19 cellular contexts compared by ENCODE assay signal in the genomic region with DNA sequence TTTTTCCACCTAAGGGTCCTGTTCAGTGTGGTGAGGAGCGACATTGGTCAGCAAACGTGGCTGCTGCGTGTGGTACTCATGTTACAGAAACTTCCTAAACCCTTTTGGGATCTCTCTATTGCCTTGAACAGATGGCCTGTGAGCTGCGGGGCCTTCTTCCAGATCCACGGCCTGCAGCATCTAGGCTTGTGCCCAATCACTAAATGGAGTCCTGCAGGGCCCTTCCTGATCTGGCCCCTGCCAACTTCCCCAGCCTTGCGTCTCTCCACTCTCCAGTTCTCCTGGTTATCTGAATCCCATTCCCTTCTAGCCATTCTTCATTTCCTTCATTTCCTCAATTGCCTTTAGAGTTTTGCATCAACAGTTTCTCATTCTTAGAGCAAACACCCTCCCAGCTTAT.
DNase-seq lines count a peak whose midpoint lies in the region; ATAC-seq, FAIRE-seq and TF ChIP-seq lines count a peak whose summit lies in the region.
"Had no signal": no experiment of that assay in that cellular context is flagged by ENCODE, and none has a peak within 500 bp of the region (broad histone marks: within the 10 kb centered on the region; RNA-seq: fewer than 3 reads in every experiment).

No MANE protein-coding gene starts in this region.

- no peaks in the 10 kb centered on the region for H3K9me2 ChIP-seq in GM23248 (ENCODE audit: insufficient read depth)

- H3K4me1 ChIP-seq in GM23248 (ENCODE audit: insufficient read depth) (peaks cover 32% of the 10 kb centered on the region), RWPE2 (ENCODE audit: insufficient read depth, poor library complexity, severe bottlenecking) (peaks cover 33% of the 10 kb centered on the region), keratinocyte (ENCODE audit: control insufficient read depth, extremely low read depth, insufficient read depth, low read length) (peaks cover 25% of the 10 kb centered on the region), tibial artery (peaks cover 0 to 46% (median 15%) of the 10 kb centered on the region in 4 donors)
- H3K4me1 ChIP-seq: BE2C had no signal

- WGBS in GM23248 (ENCODE audit: low coverage in 1 of 2, low lambda C conversion rate in 2 of 2, missing lambda C conversion rate in 2 of 2), 2 experiments = 95 to 97% methylated on average over 6 of the region's 6 CpGs

- H3K27me3 ChIP-seq in GM23248 (replicated peaks; ENCODE audit: insufficient read depth) (no peaks in the 10 kb centered on the region), RWPE2 (ENCODE audit: insufficient read depth, poor library complexity, severe bottlenecking) (no peaks in the 10 kb centered on the region), keratinocyte (ENCODE audit: control insufficient read depth, extremely low read depth, insufficient read depth, low read length) (no peaks in the 10 kb centered on the region), tibial artery (no peaks in the 10 kb centered on the region)
- H3K27me3 ChIP-seq: BE2C, left lung, suprapubic skin had no signal

- H3K36me3 ChIP-seq in GM23248 (ENCODE audit: low read depth) (no peaks in the 10 kb centered on the region), RWPE2 (ENCODE audit: low read depth) (no peaks in the 10 kb centered on the region), keratinocyte (ENCODE audit: control insufficient read depth in 2 of 2, extremely low read depth in 1 of 2, insufficient read depth in 2 of 2, low read length in 2 of 2) (no peaks in the 10 kb centered on the region), tibial artery (no peaks in the 10 kb centered on the region)
- H3K36me3 ChIP-seq: BE2C, left lung, suprapubic skin had no signal

- H3K4me3 ChIP-seq in GM23248 = no peak overlapping the region
- no peak overlapping the region for H3K4me3 ChIP-seq in RWPE2 (ENCODE audit: severe bottlenecking)
- no peak overlapping the region for H3K4me3 ChIP-seq in keratinocyte (ENCODE audit: control insufficient read depth in 2 of 3, extremely low read depth in 1 of 3, insufficient read depth in 2 of 3, low read depth in 1 of 3, low read length in 3 of 3)
- H3K4me3 ChIP-seq in tibial artery = no peak overlapping the region
- H3K4me3 ChIP-seq: left lung, suprapubic skin had no signal

- H3K4me2 ChIP-seq in GM23248 (ENCODE audit: unreplicated experiment) = peak overlapping the region; percentile 61
- H3K4me2 ChIP-seq in keratinocyte (ENCODE audit: control insufficient read depth, extremely low read depth, insufficient read depth, low read depth, low read length) = no peak overlapping the region

- H3K27ac ChIP-seq in GM23248 = peak overlapping the region; percentile 98
- H3K27ac ChIP-seq in RWPE2 (ENCODE audit: poor library complexity, severe bottlenecking) = peak overlapping the region; percentile 98
- H3K27ac ChIP-seq in keratinocyte (ENCODE audit: control insufficient read depth, insufficient read depth, low read length) = peak overlapping the region; percentile 78
- peak overlapping the region; percentile 58 to 75 for H3K27ac ChIP-seq in tibial artery
- H3K27ac ChIP-seq: left lung, suprapubic skin had no signal

- no peaks in the 10 kb centered on the region for H3K9me3 ChIP-seq in GM23248 (ENCODE audit: low read depth)
- H3K9me3 ChIP-seq in RWPE2 (ENCODE audit: severe bottlenecking) = no peaks in the 10 kb centered on the region
- no peaks in the 10 kb centered on the region for H3K9me3 ChIP-seq in keratinocyte (ENCODE audit: control insufficient read depth, low read depth, low read length)
- no peaks in the 10 kb centered on the region for H3K9me3 ChIP-seq in tibial artery
- H3K9me3 ChIP-seq: BE2C, left lung, suprapubic skin had no signal

- TF ChIP-seq CTCF in RWPE2 (IDR thresholded peaks at IDR 0.05; ENCODE audit: poor library complexity, severe bottlenecking) (no peak), keratinocyte (optimal IDR thresholded peaks at IDR 0.05 in 1 of 3, IDR thresholded peaks at IDR 0.05 in 1 of 3, conservative IDR thresholded peaks at IDR 0.05 in 1 of 3; ENCODE audit: extremely low read depth in 1 of 3, insufficient read depth in 2 of 3, low read length in 3 of 3) (no peak), tibial artery (IDR thresholded peaks at IDR 0.05) (no peak)

- no peak for DNase-seq in GM23248
- DNase-seq in RWPE2 (ENCODE audit: low spot score) = no peak
- no peak for DNase-seq in keratinocyte (ENCODE audit: low read depth, low spot score)
- DNase-seq in tibial artery = no peak
- no peak for DNase-seq in head of caudate nucleus
- DNase-seq in NCI-H187 (lab: John Stamatoyannopoulos, UW) = no peak
- DNase-seq: activated CD4-positive, alpha-beta memory T cell treated with anti-CD3 and anti-CD28 coated beads, Interleukin-2, amount 10 ng/mL, durations not matched to agents 7 days and 5 days; activated gamma-delta T cell; activated T-cell treated with anti-CD3 and anti-CD28 coated beads for 4 hours; BE2C; left lung; midbrain; NCI-H1105 treated with DMSO at 0.1 percent for 48 hours; NCI-H524 treated with DMSO at 0.1 percent for 48 hours; RPMI8226; T-helper 9 cell had no signal

- intact Hi-C loops in tibial artery (cut with DNase I; ENCODE audit: low total_unique reads) = no loop called here
- intact Hi-C loops in head of caudate nucleus (cut with DNase I) = no loop called here

- H2AFZ ChIP-seq in GM23248 (no peak overlapping the region), keratinocyte (ENCODE audit: control insufficient read depth, low read length) (no peak overlapping the region)

- no peak for ATAC-seq in RWPE2 (ENCODE audit: low read depth)
- ATAC-seq in HG03025 (IDR thresholded peaks at IDR 0.05; ENCODE audit: low FRiP score, unreplicated experiment) = no peak
- ATAC-seq: WTC11 had no signal

- peaks cover 26% of the 10 kb centered on the region for H3F3A ChIP-seq in GM23248 (ENCODE audit: insufficient read depth)

- no peaks in the 10 kb centered on the region for H3K9me1 ChIP-seq in keratinocyte (ENCODE audit: control insufficient read depth, extremely low read depth, insufficient read depth, low read length)

- H3K9ac ChIP-seq in GM23248 (no peak overlapping the region), keratinocyte (ENCODE audit: control insufficient read depth, extremely low read depth, insufficient read depth, low read length) (no peak overlapping the region)

- in situ Hi-C loops in GM23248 (cut with MboI) = loop anchor here (25.0 kb wide), 1 partner anchor 400 kb away; no protein-coding TSS in a partner anchor

- FAIRE-seq in keratinocyte (lab: Jason Lieb, UNC) = no peak

- H3K79me2 ChIP-seq in GM23248 (ENCODE audit: insufficient read depth) (no peaks in the 10 kb centered on the region; the same call in 1 of the 2 replicates), keratinocyte (ENCODE audit: control insufficient read depth, insufficient read depth, low read length) (no peaks in the 10 kb centered on the region)

- dilution Hi-C loops in keratinocyte (cut with MboI; ENCODE audit: extremely low pct_ligation_motif_present, low sequenced_read_pairs) = no loop called here

- H4K20me1 ChIP-seq in GM23248 (ENCODE audit: insufficient read depth) (no peaks in the 10 kb centered on the region), keratinocyte (ENCODE audit: control insufficient read depth, extremely low read depth, insufficient read depth, low read length) (no peaks in the 10 kb centered on the region)
